ENCODE assay signal across 29 cellular contexts in the genomic region with DNA sequence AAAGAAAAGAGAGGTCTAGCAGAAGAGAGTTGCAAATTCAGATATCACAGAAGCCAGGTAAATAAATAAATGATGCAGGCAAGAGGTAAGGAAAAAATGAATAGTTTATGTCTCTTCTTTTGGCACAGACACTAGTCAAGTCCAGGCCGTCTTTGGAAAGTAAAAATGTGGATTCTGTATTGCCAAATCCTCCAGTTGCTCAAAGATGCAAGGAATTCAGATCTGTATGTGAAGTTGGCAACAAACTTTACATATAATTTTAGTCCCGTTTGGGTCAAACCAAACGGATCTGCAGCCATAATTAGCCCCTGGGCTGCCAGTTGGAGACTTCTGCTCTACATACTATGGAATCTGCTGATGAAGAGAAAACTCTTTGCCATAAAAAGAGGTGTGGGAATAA.
"Had no signal": no experiment of that assay in that cellular context is flagged by ENCODE, and none has a peak within 500 bp of the region (broad histone marks: within the 10 kb centered on the region; RNA-seq: fewer than 3 reads in every experiment).

No MANE protein-coding gene starts in this region.

- H3K36me3 ChIP-seq: esophagus squamous epithelium, gastroesophageal sphincter, heart right ventricle, lower lobe of right lung, neutrophil, right lobe of liver, thoracic aorta, tibial nerve, upper lobe of left lung, uterus had no signal

- DNase-seq: cortex of kidney; effector memory CD8-positive, alpha-beta T cell; erythroblast; esophagus squamous epithelium; foreskin fibroblast; heart right ventricle; hippocampal formation; immature natural killer cell; left ventricle myocardium superior; lower lobe of right lung; mucosa of descending colon; naive B cell; right lobe of liver; small intestine; stimulated activated CD4-positive, alpha-beta T cell treated with anti-CD3 and anti-CD28 coated beads, Interleukin-15, amount 100 ng/mL, for 24 hours; stimulated activated CD4-positive, alpha-beta T cell treated with anti-CD3 and anti-CD28 coated beads, Interleukin-2, amount 100 ng/mL, for 48 hours; stimulated activated naive B cell treated with anti-CD40 and anti-IgM and Interleukin-4, amounts not matched to agents 10 μg/mL and 1 μg/mL and 100 μg/mL, for 72 hours; upper lobe of left lung; uterus had no signal

- H3K27me3 ChIP-seq: esophagus squamous epithelium, gastroesophageal sphincter, heart right ventricle, neutrophil, right lobe of liver, tibial nerve, upper lobe of left lung, uterus had no signal

- H3K36me3 Mint-ChIP-seq: immature natural killer cell; memory B cell; naive B cell; natural killer cell treated with Interleukin-12 subunit alpha and Interleukin-12 subunit beta and Interleukin-15 and Interleukin-18, amount 100 ng/mL, for 72 hours; stimulated activated naive B cell treated with anti-CD40 and anti-IgM and Interleukin-4, amounts not matched to agents 10 μg/mL and 1 μg/mL and 100 μg/mL, for 72 hours had no signal

- H3K27ac Mint-ChIP-seq: effector memory CD8-positive, alpha-beta T cell; immature natural killer cell; memory B cell; naive B cell; natural killer cell treated with Interleukin-12 subunit alpha and Interleukin-12 subunit beta and Interleukin-15 and Interleukin-18, amount 100 ng/mL, for 72 hours; progenitor cell of endocrine pancreas; stimulated activated naive B cell treated with anti-CD40 and anti-IgM and Interleukin-4, amounts not matched to agents 10 μg/mL and 1 μg/mL and 100 μg/mL, for 72 hours; stimulated activated naive CD8-positive, alpha-beta T cell treated with anti-CD3 and anti-CD28 coated beads, Interleukin-15, Interleukin-2, amounts not matched to agents 100 ng/mL and 50 ng/mL, for 24 hours had no signal

- H3K4me1 Mint-ChIP-seq: immature natural killer cell; memory B cell; naive B cell; stimulated activated naive B cell treated with anti-CD40 and anti-IgM and Interleukin-4, amounts not matched to agents 10 μg/mL and 1 μg/mL and 100 μg/mL, for 72 hours had no signal

- H3K27ac ChIP-seq: esophagus squamous epithelium, gastroesophageal sphincter, heart right ventricle, lower lobe of right lung, neutrophil, parathyroid adenoma, right lobe of liver, thoracic aorta, tibial nerve, upper lobe of left lung, uterus had no signal

- H3K4me3 Mint-ChIP-seq: effector memory CD8-positive, alpha-beta T cell; immature natural killer cell; memory B cell; naive B cell; natural killer cell treated with Interleukin-12 subunit alpha and Interleukin-12 subunit beta and Interleukin-15 and Interleukin-18, amount 100 ng/mL, for 72 hours; neural crest cell; stimulated activated naive B cell treated with anti-CD40 and anti-IgM and Interleukin-4, amounts not matched to agents 10 μg/mL and 1 μg/mL and 100 μg/mL, for 72 hours; stimulated activated naive CD8-positive, alpha-beta T cell treated with anti-CD3 and anti-CD28 coated beads, Interleukin-15, Interleukin-2, amounts not matched to agents 100 ng/mL and 50 ng/mL, for 24 hours had no signal

- ATAC-seq: effector memory CD8-positive, alpha-beta T cell; gastroesophageal sphincter; heart right ventricle; left ventricle myocardium superior; lower lobe of right lung; mucosa of descending colon; natural killer cell treated with Interleukin-12 subunit alpha and Interleukin-12 subunit beta and Interleukin-15 and Interleukin-18, amount 100 ng/mL, for 72 hours; right lobe of liver; stimulated activated naive B cell treated with anti-CD40 and anti-IgM and Interleukin-4, amounts not matched to agents 10 μg/mL and 1 μg/mL and 100 μg/mL, for 72 hours had no signal

- H3K27me3 Mint-ChIP-seq: effector memory CD8-positive, alpha-beta T cell; memory B cell; naive B cell; natural killer cell treated with Interleukin-12 subunit alpha and Interleukin-12 subunit beta and Interleukin-15 and Interleukin-18, amount 100 ng/mL, for 72 hours; progenitor cell of endocrine pancreas; stimulated activated naive B cell treated with anti-CD40 and anti-IgM and Interleukin-4, amounts not matched to agents 10 μg/mL and 1 μg/mL and 100 μg/mL, for 72 hours; stimulated activated naive CD8-positive, alpha-beta T cell treated with anti-CD3 and anti-CD28 coated beads, Interleukin-15, Interleukin-2, amounts not matched to agents 100 ng/mL and 50 ng/mL, for 24 hours had no signal

- H3K9me3 Mint-ChIP-seq: effector memory CD8-positive, alpha-beta T cell; neural crest cell; stimulated activated naive CD8-positive, alpha-beta T cell treated with anti-CD3 and anti-CD28 coated beads, Interleukin-15, Interleukin-2, amounts not matched to agents 100 ng/mL and 50 ng/mL, for 24 hours had no signal

- H3K4me3 ChIP-seq: esophagus squamous epithelium, gastroesophageal sphincter, heart right ventricle, lower lobe of right lung, mucosa of descending colon, right lobe of liver, thoracic aorta, tibial nerve, upper lobe of left lung, uterus had no signal

- H3K79me2 ChIP-seq: parathyroid adenoma had no signal

- H3K9me3 ChIP-seq: esophagus squamous epithelium, gastroesophageal sphincter, heart right ventricle, lower lobe of right lung, mucosa of descending colon, neutrophil, right lobe of liver, thoracic aorta, tibial nerve, upper lobe of left lung, uterus had no signal

- H3K9ac ChIP-seq: parathyroid adenoma had no signal

- H3K4me1 ChIP-seq: esophagus squamous epithelium, gastroesophageal sphincter, lower lobe of right lung, parathyroid adenoma, right lobe of liver, upper lobe of left lung, uterus had no signal

- H2AFZ ChIP-seq: parathyroid adenoma had no signal
